8 cellular contexts compared by ENCODE assay signal in the genomic region with DNA sequence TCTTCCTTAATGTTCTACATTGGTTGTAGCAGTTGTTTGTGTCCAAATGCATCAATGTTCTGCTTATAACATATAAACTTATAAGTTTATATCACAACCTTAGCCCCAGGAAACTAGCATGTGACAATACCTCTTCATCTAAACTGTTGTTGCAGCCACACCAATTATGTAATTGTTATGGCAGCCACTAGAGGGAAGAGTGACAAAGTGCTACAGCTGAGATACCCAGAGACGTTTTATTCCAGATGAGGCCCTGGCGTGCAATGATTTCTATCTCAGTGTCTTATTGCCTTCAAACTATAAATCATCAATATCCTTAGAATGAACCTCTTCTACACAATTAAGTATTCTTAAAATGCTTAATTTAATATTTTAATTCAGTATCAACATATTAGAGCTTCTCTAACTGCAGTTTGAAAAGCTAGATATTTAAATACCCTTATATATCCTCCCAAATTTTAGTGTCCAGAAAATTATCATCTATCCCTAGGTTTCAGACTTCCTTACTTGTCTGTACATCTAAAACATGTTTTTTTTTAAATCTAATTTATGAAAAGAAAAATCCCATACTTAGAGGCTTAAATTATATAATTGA.
DNase-seq lines count a peak whose midpoint lies in the region; ATAC-seq and TF ChIP-seq lines count a peak whose summit lies in the region.

No MANE protein-coding gene starts in this region.

- H3K18ac ChIP-seq in trophoblast cell (ENCODE audit: low read length), result no peak overlapping the region

- no peak overlapping the region for H2AK5ac ChIP-seq in trophoblast cell (ENCODE audit: low read length)

- no peak overlapping the region for H3K27ac Mint-ChIP-seq in endodermal cell
- H3K27ac Mint-ChIP-seq in activated CD4-positive, alpha-beta memory T cell treated with anti-CD3 and anti-CD28 coated beads, Interleukin-2, amount 10 ng/mL, durations not matched to agents 7 days and 5 days, result no peak overlapping the region

- H2BK120ac ChIP-seq in trophoblast cell (ENCODE audit: insufficient read depth, low read length, poor library complexity), result no peak overlapping the region

- DNase-seq in AG04450 (ENCODE audit: low read depth, low spot score), result no peak
- peak; percentile 53 for DNase-seq in NCI-H526 treated with DMSO at 0.1 percent for 48 hours (lab: John Stamatoyannopoulos, UW)
- DNase-seq in endodermal cell, result peak; percentile 53
- DNase-seq in trophoblast cell, result peak; percentile 4 to 66
- DNase-seq in activated CD4-positive, alpha-beta memory T cell treated with anti-CD3 and anti-CD28 coated beads, Interleukin-2, amount 10 ng/mL, durations not matched to agents 7 days and 5 days, result no peak

- no peak overlapping the region for H2BK5ac ChIP-seq in trophoblast cell (ENCODE audit: low read depth, low read length, poor library complexity)

- H3K4me3 ChIP-seq in AG04450 (ENCODE audit: low read depth, low read length) (no peak overlapping the region), endodermal cell (ENCODE audit: low read length) (no peak overlapping the region), trophoblast cell (ENCODE audit: low read depth, low read length) (no peak overlapping the region)

- H3K4ac ChIP-seq in trophoblast cell (ENCODE audit: low read depth, low read length), result no peak overlapping the region

- H3K4me3 Mint-ChIP-seq in endodermal cell, result no peak overlapping the region
- no peak overlapping the region for H3K4me3 Mint-ChIP-seq in activated CD4-positive, alpha-beta memory T cell treated with anti-CD3 and anti-CD28 coated beads, Interleukin-2, amount 10 ng/mL, durations not matched to agents 7 days and 5 days

- no peak overlapping the region for H2AFZ ChIP-seq in trophoblast cell (ENCODE audit: insufficient read depth, low read length, poor library complexity)

- peaks cover 16% of the 10 kb centered on the region for H3K36me3 Mint-ChIP-seq in endodermal cell (ENCODE audit: low read depth)
- no peaks in the 10 kb centered on the region for H3K36me3 Mint-ChIP-seq in activated CD4-positive, alpha-beta memory T cell treated with anti-CD3 and anti-CD28 coated beads, Interleukin-2, amount 10 ng/mL, durations not matched to agents 7 days and 5 days (ENCODE audit: low read depth)

- no peak overlapping the region for H4K12ac ChIP-seq in trophoblast cell (ENCODE audit: low read depth, low read length)

- H3K79me2 ChIP-seq in trophoblast cell (ENCODE audit: control insufficient read depth, insufficient read depth, low read length, poor library complexity), result no peaks in the 10 kb centered on the region

- H4K8ac ChIP-seq in trophoblast cell (ENCODE audit: low read depth, low read length), result no peak overlapping the region

- POLR2A ChIA-PET in AG04450 (lab: Yijun Ruan, JAX), result no interaction called here
- POLR2A ChIA-PET in activated CD4-positive, alpha-beta memory T cell treated with anti-CD3 and anti-CD28 coated beads, Interleukin-2, amount 10 ng/mL, durations not matched to agents 7 days and 5 days (lab: Charles Lee), result no interaction called here

- ATAC-seq in GM18508 (IDR thresholded peaks at IDR 0.05; ENCODE audit: insufficient read depth, unreplicated experiment) (peak; percentile 76), HG03045 (IDR thresholded peaks at IDR 0.05; ENCODE audit: unreplicated experiment) (peak; percentile 66), GM21526 (IDR thresholded peaks at IDR 0.05; ENCODE audit: low FRiP score, unreplicated experiment) (no peak)

- H3K4me1 ChIP-seq in endodermal cell (ENCODE audit: control insufficient read depth, insufficient read depth, low read length) (peaks cover under 1% of the 10 kb centered on the region), trophoblast cell (ENCODE audit: control insufficient read depth in 1 of 2, insufficient read depth in 2 of 2, low read length in 2 of 2) (no peaks in the 10 kb centered on the region)

- H3K36me3 ChIP-seq in endodermal cell (ENCODE audit: control insufficient read depth, insufficient read depth, low read length), result peaks cover 10% of the 10 kb centered on the region
- H3K36me3 ChIP-seq in trophoblast cell (ENCODE audit: control insufficient read depth in 1 of 2, insufficient read depth in 2 of 2, low read length in 2 of 2), result no peaks in the 10 kb centered on the region

- CTCF ChIA-PET in AG04450 (lab: Charles Lee), result interaction anchor here (1.3 kb wide), 1 partner anchor 174 kb away, joined by 6 read pairs; no protein-coding TSS in a partner anchor
- CTCF ChIA-PET in activated CD4-positive, alpha-beta memory T cell treated with anti-CD3 and anti-CD28 coated beads, Interleukin-2, amount 10 ng/mL, durations not matched to agents 7 days and 5 days (lab: Charles Lee), result no interaction called here

- no peak overlapping the region for H3K9ac ChIP-seq in endodermal cell (ENCODE audit: extremely low read depth, low read length, poor library complexity, severe bottlenecking)
- no peak overlapping the region for H3K9ac ChIP-seq in trophoblast cell (ENCODE audit: low read length)

- H3K27me3 Mint-ChIP-seq in endodermal cell (ENCODE audit: insufficient read depth), result no peaks in the 10 kb centered on the region
- H3K27me3 Mint-ChIP-seq in activated CD4-positive, alpha-beta memory T cell treated with anti-CD3 and anti-CD28 coated beads, Interleukin-2, amount 10 ng/mL, durations not matched to agents 7 days and 5 days, result no peaks in the 10 kb centered on the region

- no peaks in the 10 kb centered on the region for H3K79me1 ChIP-seq in trophoblast cell (ENCODE audit: low read length)

- no peaks in the 10 kb centered on the region for H3K9me3 ChIP-seq in AG04450 (ENCODE audit: control insufficient read depth, insufficient read depth, low read length)
- no peaks in the 10 kb centered on the region for H3K9me3 ChIP-seq in endodermal cell (ENCODE audit: control insufficient read depth, low read length)
- H3K9me3 ChIP-seq in trophoblast cell (ENCODE audit: insufficient read depth, low read depth, low read length), result no peaks in the 10 kb centered on the region

- H3K27ac ChIP-seq in AG04450 (ENCODE audit: low read depth, low read length), result no peak overlapping the region
- H3K27ac ChIP-seq in endodermal cell (ENCODE audit: low read depth, low read length), result no peak overlapping the region
- no peak overlapping the region for H3K27ac ChIP-seq in trophoblast cell (ENCODE audit: low read depth, low read length)

- peak; percentile 64 for TF ChIP-seq CTCF in AG04450 (IDR thresholded peaks at IDR 0.05; ENCODE audit: low read depth, low read length)
- peak; percentile 86 for TF ChIP-seq CTCF in endodermal cell (conservative IDR thresholded peaks at IDR 0.05)

- 41% methylated on average over 2 of the region's 2 CpGs; no CpG with 5 or more reads in 1 of the 2 experiments for WGBS in endodermal cell (ENCODE audit: insufficient coverage in 1 of 2, insufficient read length in 1 of 2), 2 experiments
- WGBS in trophoblast cell (ENCODE audit: extremely low coverage, insufficient coverage, insufficient read length), result no CpG with 5 or more reads among the region's 2 CpGs

- no peaks in the 10 kb centered on the region for H3K27me3 ChIP-seq in AG04450 (ENCODE audit: control insufficient read depth, insufficient read depth, low read length)
- no peaks in the 10 kb centered on the region for H3K27me3 ChIP-seq in endodermal cell (ENCODE audit: control insufficient read depth, insufficient read depth, low read length, poor library complexity, severe bottlenecking)
- no peaks in the 10 kb centered on the region for H3K27me3 ChIP-seq in trophoblast cell (ENCODE audit: insufficient read depth, low read length)

- H3K4me1 Mint-ChIP-seq in endodermal cell, result peaks cover 14% of the 10 kb centered on the region
- H3K4me1 Mint-ChIP-seq in activated CD4-positive, alpha-beta memory T cell treated with anti-CD3 and anti-CD28 coated beads, Interleukin-2, amount 10 ng/mL, durations not matched to agents 7 days and 5 days, result no peaks in the 10 kb centered on the region

- no peak overlapping the region for H3K4me2 ChIP-seq in trophoblast cell (ENCODE audit: low read length)

- no peak overlapping the region for H3K14ac ChIP-seq in trophoblast cell (ENCODE audit: low read length)

- no peaks in the 10 kb centered on the region for H3K9me3 Mint-ChIP-seq in endodermal cell
- peaks cover 4% of the 10 kb centered on the region for H3K9me3 Mint-ChIP-seq in activated CD4-positive, alpha-beta memory T cell treated with anti-CD3 and anti-CD28 coated beads, Interleukin-2, amount 10 ng/mL, durations not matched to agents 7 days and 5 days

- no peak overlapping the region for H3K23ac ChIP-seq in trophoblast cell (ENCODE audit: low read length)

- no peak overlapping the region for H4K91ac ChIP-seq in trophoblast cell (ENCODE audit: low read depth, low read length)

- no peak overlapping the region for H2BK12ac ChIP-seq in trophoblast cell (ENCODE audit: low read length)

Comparison
In these comparisons a context has a peak if more than half of its experiments do, and no peak if none do; other contexts are left out.
1. DNase-seq: peak in NCI-H526 treated with DMSO at 0.1 percent for 48 hours (single experiment), endodermal cell (single experiment) and trophoblast cell (2 of 2); none in AG04450 (single experiment) and activated CD4-positive, alpha-beta memory T cell treated with anti-CD3 and anti-CD28 coated beads, Interleukin-2, amount 10 ng/mL, durations not matched to agents 7 days and 5 days (single experiment).